In the genomic region with DNA sequence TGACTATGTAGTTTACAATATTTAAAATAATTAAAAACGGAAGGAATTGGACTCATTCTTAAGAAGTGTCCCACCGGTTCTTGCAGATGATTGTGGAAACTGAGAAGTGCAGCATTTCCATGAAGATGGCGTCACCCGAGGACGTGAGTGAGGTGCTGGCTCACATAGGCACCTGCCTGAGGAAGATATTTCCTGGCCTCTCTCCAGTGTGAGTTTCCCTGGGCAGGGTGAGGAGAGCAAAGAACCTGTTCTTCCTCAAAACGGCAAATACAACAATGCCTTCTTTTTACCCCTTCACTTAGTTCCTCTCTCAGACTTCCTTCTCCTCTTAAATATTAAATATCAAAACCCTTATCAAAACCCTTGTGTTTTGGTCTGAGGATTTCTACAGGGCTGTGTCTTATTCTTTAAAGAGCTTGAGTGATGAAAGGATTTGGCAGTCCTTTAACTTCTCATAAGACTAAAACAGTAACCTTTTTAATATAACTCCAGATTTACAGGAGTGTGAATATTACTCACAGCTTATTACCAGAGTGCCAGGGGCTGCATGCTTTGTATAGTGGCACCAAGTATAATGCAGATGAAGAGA, we compare ENCODE assay signal across 1 cellular context.
TF ChIP-seq lines count a peak whose summit lies in the region.

No MANE protein-coding gene starts in this region.

TF ChIP-seq in HepG2, 621 proteins besides CTCF, POLR2A, EP300 and RAD21 (continued from another document):
- TF ChIP-seq, protein P1, sequence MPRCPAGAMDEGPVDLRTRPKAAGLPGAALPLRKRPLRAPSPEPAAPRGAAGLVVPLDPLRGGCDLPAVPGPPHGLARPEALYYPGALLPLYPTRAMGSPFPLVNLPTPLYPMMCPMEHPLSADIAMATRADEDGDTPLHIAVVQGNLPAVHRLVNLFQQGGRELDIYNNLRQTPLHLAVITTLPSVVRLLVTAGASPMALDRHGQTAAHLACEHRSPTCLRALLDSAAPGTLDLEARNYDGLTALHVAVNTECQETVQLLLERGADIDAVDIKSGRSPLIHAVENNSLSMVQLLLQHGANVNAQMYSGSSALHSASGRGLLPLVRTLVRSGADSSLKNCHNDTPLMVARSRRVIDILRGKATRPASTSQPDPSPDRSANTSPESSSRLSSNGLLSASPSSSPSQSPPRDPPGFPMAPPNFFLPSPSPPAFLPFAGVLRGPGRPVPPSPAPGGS (CRISPR knock-in tag; IDR thresholded peaks at IDR 0.05), result no peak
- no peak for TF ChIP-seq ZNF615 (CRISPR knock-in tag; IDR thresholded peaks at IDR 0.05; ENCODE audit: borderline replicate concordance)
- TF ChIP-seq ZFX (CRISPR knock-in tag; IDR thresholded peaks at IDR 0.05; ENCODE audit: low read depth), result no peak
